12 cellular contexts compared by ENCODE assay signal in genomic region chr6:96304997-96305396, GRCh38.
DNase-seq lines count a peak whose midpoint lies in the region; ATAC-seq, FAIRE-seq and TF ChIP-seq lines count a peak whose summit lies in the region.
"Had no signal": no experiment of that assay in that cellular context is flagged by ENCODE, and none has a peak within 500 bp of the region (broad histone marks: within the 10 kb centered on the region; RNA-seq: fewer than 3 reads in every experiment).

No MANE protein-coding gene starts in this region.

- H3K4me2 ChIP-seq in mesendoderm (ENCODE audit: low read length) = no peak overlapping the region

- no peaks in the 10 kb centered on the region for H3K36me3 ChIP-seq in mesendoderm (ENCODE audit: control insufficient read depth, insufficient read depth, low read length)
- H3K36me3 ChIP-seq: breast epithelium had no signal

- H3K27me3 ChIP-seq in mesendoderm (ENCODE audit: insufficient read depth, low read length, poor library complexity) = no peaks in the 10 kb centered on the region
- H3K27me3 ChIP-seq: breast epithelium had no signal

- H3K23ac ChIP-seq in mesendoderm (ENCODE audit: low read length) = no peak overlapping the region

- no peak overlapping the region for H2AK5ac ChIP-seq in mesendoderm (ENCODE audit: low read length)

- H2BK5ac ChIP-seq in mesendoderm (ENCODE audit: low read length) = no peak overlapping the region

- H3K79me1 ChIP-seq in mesendoderm (ENCODE audit: low read length) = no peaks in the 10 kb centered on the region

- H3K4me1 ChIP-seq in mesendoderm (ENCODE audit: control insufficient read depth, low read depth, low read length) = no peaks in the 10 kb centered on the region
- H3K4me1 ChIP-seq: breast epithelium had no signal

- H3K56ac ChIP-seq in mesendoderm (ENCODE audit: low read length) = no peak overlapping the region

- H2BK15ac ChIP-seq in mesendoderm (replicated peaks; ENCODE audit: low read depth) = no peak overlapping the region

- peak; percentile 89 for ATAC-seq in GM19043 (IDR thresholded peaks at IDR 0.05; ENCODE audit: low read depth, unreplicated experiment)
- peak; percentile 93 for ATAC-seq in HG02798 (IDR thresholded peaks at IDR 0.05; ENCODE audit: poor library complexity, unreplicated experiment)
- ATAC-seq in HG03565 (IDR thresholded peaks at IDR 0.05; ENCODE audit: unreplicated experiment) = peak; percentile 100
- ATAC-seq: CD8-positive, alpha-beta T cell; left cardiac atrium had no signal

- no peak overlapping the region for H2BK120ac ChIP-seq in mesendoderm (ENCODE audit: low read depth, low read length)

- H3K18ac ChIP-seq in mesendoderm (ENCODE audit: low read length) = no peak overlapping the region

- H3K9ac ChIP-seq in mesendoderm (ENCODE audit: low read length) = no peak overlapping the region

- TF ChIP-seq POLR2A in GM12891 (IDR thresholded peaks at IDR 0.05; ENCODE audit: low read depth, low read length) = no peak

- no peak overlapping the region for H3K27ac ChIP-seq in mesendoderm (ENCODE audit: low read depth, low read length)
- H3K27ac ChIP-seq: breast epithelium had no signal

- H3K4me3 ChIP-seq in mesendoderm (ENCODE audit: low read length) = no peak overlapping the region
- H3K4me3 ChIP-seq: breast epithelium had no signal

- no peak overlapping the region for H3K4ac ChIP-seq in mesendoderm (ENCODE audit: low read depth, low read length)

- H3K79me2 ChIP-seq in mesendoderm (ENCODE audit: control insufficient read depth, insufficient read depth, low read length) = no peaks in the 10 kb centered on the region

- H4K8ac ChIP-seq in mesendoderm (ENCODE audit: low read depth, low read length) = no peak overlapping the region

- H4K5ac ChIP-seq in mesendoderm (ENCODE audit: low read length) = no peak overlapping the region

- peak; percentile 31 for FAIRE-seq in GM12891 (lab: Jason Lieb, UNC)

- no CpG with 5 or more reads among the region's 2 CpGs for WGBS in mesendoderm (ENCODE audit: extremely low coverage, insufficient coverage, low lambda C conversion rate)

- DNase-seq in GM12891 (ENCODE audit: insufficient read length, low spot score) (no peak), DMS 273 treated with DMSO at 0.1 percent for 48 hours (lab: John Stamatoyannopoulos, UW) (no peak), mesendoderm (no peak), NCI-H128 (lab: John Stamatoyannopoulos, UW; ENCODE audit: unreplicated experiment) (no peak)
- DNase-seq in activated effector memory CD4-positive, alpha-beta T cell treated with anti-CD3 and anti-CD28 coated beads, Interleukin-2, amount 50 U/mL, for 16 hours = no peak
- DNase-seq: activated CD4-positive, alpha-beta memory T cell treated with anti-CD3 and anti-CD28 coated beads, Interleukin-2, amount 10 ng/mL, durations not matched to agents 7 days and 5 days; CD8-positive, alpha-beta T cell; left cardiac atrium had no signal

TF ChIP-seq in GM12891, 5 proteins besides CTCF, POLR2A, EP300 and RAD21:
- no peak for TF ChIP-seq POLR2AphosphoS5 (IDR thresholded peaks at IDR 0.05; ENCODE audit: low read depth, low read length)
- no peak for TF ChIP-seq PAX5 (IDR thresholded peaks at IDR 0.05; ENCODE audit: insufficient read depth, low read length, severe bottlenecking)
- no peak for TF ChIP-seq TAF1 (IDR thresholded peaks at IDR 0.05; ENCODE audit: low read depth, low read length)
- no peak for TF ChIP-seq POU2F2 (IDR thresholded peaks at IDR 0.05; ENCODE audit: low read depth, low read length)
- no peak for TF ChIP-seq SPI1 (IDR thresholded peaks at IDR 0.05; ENCODE audit: low read depth, low read length)
TF ChIP-seq in GM12891: peak in this region for 0.
